Comparison of ENCODE assay signal across 1 cellular context in the genomic region with DNA sequence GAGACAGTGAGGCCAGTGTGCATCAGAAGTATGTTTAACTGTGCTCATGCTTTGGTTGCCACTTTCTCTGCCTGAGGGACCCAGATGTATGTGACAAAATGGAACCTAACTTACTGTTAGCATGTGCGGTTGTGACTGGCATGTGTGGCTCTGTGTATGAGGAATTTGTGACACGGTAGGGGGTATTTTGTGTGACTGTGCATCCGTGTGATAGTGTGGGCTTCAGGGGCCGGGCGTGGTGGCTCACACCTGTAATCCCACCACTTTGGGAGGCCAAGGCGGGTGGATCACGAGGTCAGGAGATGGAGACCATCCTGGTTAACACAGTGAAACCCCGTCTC.
TF ChIP-seq lines count a peak whose summit lies in the region.

No MANE protein-coding gene starts in this region.

TF ChIP-seq in GM23338, 12 proteins besides CTCF, POLR2A, EP300 and RAD21:
- TF ChIP-seq EZH2 (IDR thresholded peaks at IDR 0.05; ENCODE audit: low read depth, unreplicated experiment): peak; percentile 9
